In genomic region chr2:20350105-20350712, GRCh38 we compare ENCODE assay signal across 1 cellular context.
TF ChIP-seq lines count a peak whose summit lies in the region.

No MANE protein-coding gene starts in this region.

TF ChIP-seq in K562, 482 proteins besides CTCF, POLR2A, EP300 and RAD21 (continued from another document and continues in another):
- TF ChIP-seq, protein P1, sequence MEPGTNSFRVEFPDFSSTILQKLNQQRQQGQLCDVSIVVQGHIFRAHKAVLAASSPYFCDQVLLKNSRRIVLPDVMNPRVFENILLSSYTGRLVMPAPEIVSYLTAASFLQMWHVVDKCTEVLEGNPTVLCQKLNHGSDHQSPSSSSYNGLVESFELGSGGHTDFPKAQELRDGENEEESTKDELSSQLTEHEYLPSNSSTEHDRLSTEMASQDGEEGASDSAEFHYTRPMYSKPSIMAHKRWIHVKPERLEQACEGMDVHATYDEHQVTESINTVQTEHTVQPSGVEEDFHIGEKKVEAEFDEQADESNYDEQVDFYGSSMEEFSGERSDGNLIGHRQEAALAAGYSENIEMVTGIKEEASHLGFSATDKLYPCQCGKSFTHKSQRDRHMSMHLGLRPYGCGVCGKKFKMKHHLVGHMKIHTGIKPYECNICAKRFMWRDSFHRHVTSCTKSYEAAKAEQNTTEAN (CRISPR knock-in tag; IDR thresholded peaks at IDR 0.05), result 0 out of 2 replicates have a peak, but pooled peaks have one; percentile 65
- TF ChIP-seq ELF4 (CRISPR knock-in tag; IDR thresholded peaks at IDR 0.05), result no peak
- TF ChIP-seq YY1 (IDR thresholded peaks at IDR 0.05; ENCODE audit: borderline replicate concordance in 1 of 3, control insufficient read depth in 1 of 3, extremely low read depth in 1 of 3, insufficient read depth in 3 of 3, insufficient read length in 1 of 3, insufficient replicate concordance in 2 of 3, low read depth in 1 of 3, low read length in 2 of 3), result peak in 2 of 3 experiments; percentile 45 to 55
- 0 out of 2 replicates have a peak, but pooled peaks have one; percentile 16 for TF ChIP-seq ZNF121 (CRISPR knock-in tag; conservative IDR thresholded peaks at IDR 0.05)
- peak; percentile 62 for TF ChIP-seq CCNT2 (IDR thresholded peaks at IDR 0.05; ENCODE audit: borderline replicate concordance, extremely low read depth, insufficient read length, low read depth, low read length)
- TF ChIP-seq, protein P2, sequence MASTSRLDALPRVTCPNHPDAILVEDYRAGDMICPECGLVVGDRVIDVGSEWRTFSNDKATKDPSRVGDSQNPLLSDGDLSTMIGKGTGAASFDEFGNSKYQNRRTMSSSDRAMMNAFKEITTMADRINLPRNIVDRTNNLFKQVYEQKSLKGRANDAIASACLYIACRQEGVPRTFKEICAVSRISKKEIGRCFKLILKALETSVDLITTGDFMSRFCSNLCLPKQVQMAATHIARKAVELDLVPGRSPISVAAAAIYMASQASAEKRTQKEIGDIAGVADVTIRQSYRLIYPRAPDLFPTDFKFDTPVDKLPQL (IDR thresholded peaks at IDR 0.05; ENCODE audit: extremely low read depth, insufficient read length), result no peak
- peak; percentile 28; the same call in 1 of the 2 replicates for TF ChIP-seq CBX1 (IDR thresholded peaks at IDR 0.05; ENCODE audit: low read depth)
- TF ChIP-seq ARID4B (CRISPR knock-in tag; IDR thresholded peaks at IDR 0.05), result 0 out of 2 replicates have a peak, but pooled peaks have one; percentile 71
- peak; percentile 69 for TF ChIP-seq CHD1 (IDR thresholded peaks at IDR 0.05; ENCODE audit: low read length)
- TF ChIP-seq ATF1 (CRISPR knock-in tag; IDR thresholded peaks at IDR 0.05), result no peak
- 0 out of 2 replicates have a peak, but pooled peaks have one; percentile 8 for TF ChIP-seq ATF1 (tag; IDR thresholded peaks at IDR 0.05)
- TF ChIP-seq ZNF197 (CRISPR knock-in tag; IDR thresholded peaks at IDR 0.05; ENCODE audit: low read depth), result no peak
- 0 out of 2 replicates have a peak, but pooled peaks have one; percentile 7 for TF ChIP-seq SPI1 (IDR thresholded peaks at IDR 0.05; ENCODE audit: borderline replicate concordance, low read depth, low read length)
- no peak for TF ChIP-seq ZNF778 (CRISPR knock-in tag; IDR thresholded peaks at IDR 0.05)
- no peak for TF ChIP-seq SMAD2 (IDR thresholded peaks at IDR 0.05; ENCODE audit: low read depth, low read length)
- peak in 1 of 3 experiments; percentile 46; a peak in 1 of 6 replicates for TF ChIP-seq ZBTB11 (CRISPR knock-in tag; IDR thresholded peaks at IDR 0.05)
- TF ChIP-seq E2F3 (CRISPR knock-in tag; IDR thresholded peaks at IDR 0.05), result peak; percentile 75; the same call in 1 of the 2 replicates
- no peak for TF ChIP-seq CREB1 (IDR thresholded peaks at IDR 0.05)
- peak; percentile 15; the same call in 1 of the 2 replicates for TF ChIP-seq CREB1 (CRISPR knock-in tag; IDR thresholded peaks at IDR 0.05)
- peak; percentile 80 for TF ChIP-seq PCBP1 (IDR thresholded peaks at IDR 0.05; ENCODE audit: low read depth, low read length, poor library complexity, severe bottlenecking)
- no peak for TF ChIP-seq NFE2 (IDR thresholded peaks at IDR 0.05; ENCODE audit: low read depth)
- TF ChIP-seq, protein P3, sequence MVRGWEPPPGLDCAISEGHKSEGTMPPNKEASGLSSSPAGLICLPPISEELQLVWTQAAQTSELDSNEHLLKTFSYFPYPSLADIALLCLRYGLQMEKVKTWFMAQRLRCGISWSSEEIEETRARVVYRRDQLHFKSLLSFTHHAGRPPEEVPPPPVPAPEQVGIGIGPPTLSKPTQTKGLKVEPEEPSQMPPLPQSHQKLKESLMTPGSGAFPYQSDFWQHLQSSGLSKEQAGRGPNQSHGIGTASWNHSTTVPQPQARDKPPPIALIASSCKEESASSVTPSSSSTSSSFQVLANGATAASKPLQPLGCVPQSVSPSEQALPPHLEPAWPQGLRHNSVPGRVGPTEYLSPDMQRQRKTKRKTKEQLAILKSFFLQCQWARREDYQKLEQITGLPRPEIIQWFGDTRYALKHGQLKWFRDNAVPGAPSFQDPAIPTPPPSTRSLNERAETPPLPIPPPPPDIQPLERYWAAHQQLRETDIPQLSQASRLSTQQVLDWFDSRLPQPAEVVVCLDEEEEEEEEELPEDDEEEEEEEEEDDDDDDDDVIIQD (CRISPR knock-in tag; IDR thresholded peaks at IDR 0.05), result no peak
- 0 out of 4 replicates have a peak, but pooled peaks of 1 of the 2 experiments have one; percentile 9 for TF ChIP-seq CSDE1 (IDR thresholded peaks at IDR 0.05)
- TF ChIP-seq MYBL2 (IDR thresholded peaks at IDR 0.05; ENCODE audit: low read depth), result 0 out of 2 replicates have a peak, but pooled peaks have one; percentile 25
- TF ChIP-seq MYBL2 (CRISPR knock-in tag; IDR thresholded peaks at IDR 0.05; ENCODE audit: borderline replicate concordance), result no peak
- TF ChIP-seq BCOR (IDR thresholded peaks at IDR 0.05), result no peak
- no peak for TF ChIP-seq JUND (IDR thresholded peaks at IDR 0.05; ENCODE audit: borderline replicate concordance, low read depth, low read length)
- no peak for TF ChIP-seq JUND (tag; IDR thresholded peaks at IDR 0.05; ENCODE audit: borderline replicate concordance, low read depth, low read length)
- 0 out of 2 replicates have a peak, but pooled peaks have one; percentile 31 for TF ChIP-seq ETS1 (conservative IDR thresholded peaks at IDR 0.05; ENCODE audit: control insufficient read depth, low read depth, low read length)
- TF ChIP-seq, protein P4, sequence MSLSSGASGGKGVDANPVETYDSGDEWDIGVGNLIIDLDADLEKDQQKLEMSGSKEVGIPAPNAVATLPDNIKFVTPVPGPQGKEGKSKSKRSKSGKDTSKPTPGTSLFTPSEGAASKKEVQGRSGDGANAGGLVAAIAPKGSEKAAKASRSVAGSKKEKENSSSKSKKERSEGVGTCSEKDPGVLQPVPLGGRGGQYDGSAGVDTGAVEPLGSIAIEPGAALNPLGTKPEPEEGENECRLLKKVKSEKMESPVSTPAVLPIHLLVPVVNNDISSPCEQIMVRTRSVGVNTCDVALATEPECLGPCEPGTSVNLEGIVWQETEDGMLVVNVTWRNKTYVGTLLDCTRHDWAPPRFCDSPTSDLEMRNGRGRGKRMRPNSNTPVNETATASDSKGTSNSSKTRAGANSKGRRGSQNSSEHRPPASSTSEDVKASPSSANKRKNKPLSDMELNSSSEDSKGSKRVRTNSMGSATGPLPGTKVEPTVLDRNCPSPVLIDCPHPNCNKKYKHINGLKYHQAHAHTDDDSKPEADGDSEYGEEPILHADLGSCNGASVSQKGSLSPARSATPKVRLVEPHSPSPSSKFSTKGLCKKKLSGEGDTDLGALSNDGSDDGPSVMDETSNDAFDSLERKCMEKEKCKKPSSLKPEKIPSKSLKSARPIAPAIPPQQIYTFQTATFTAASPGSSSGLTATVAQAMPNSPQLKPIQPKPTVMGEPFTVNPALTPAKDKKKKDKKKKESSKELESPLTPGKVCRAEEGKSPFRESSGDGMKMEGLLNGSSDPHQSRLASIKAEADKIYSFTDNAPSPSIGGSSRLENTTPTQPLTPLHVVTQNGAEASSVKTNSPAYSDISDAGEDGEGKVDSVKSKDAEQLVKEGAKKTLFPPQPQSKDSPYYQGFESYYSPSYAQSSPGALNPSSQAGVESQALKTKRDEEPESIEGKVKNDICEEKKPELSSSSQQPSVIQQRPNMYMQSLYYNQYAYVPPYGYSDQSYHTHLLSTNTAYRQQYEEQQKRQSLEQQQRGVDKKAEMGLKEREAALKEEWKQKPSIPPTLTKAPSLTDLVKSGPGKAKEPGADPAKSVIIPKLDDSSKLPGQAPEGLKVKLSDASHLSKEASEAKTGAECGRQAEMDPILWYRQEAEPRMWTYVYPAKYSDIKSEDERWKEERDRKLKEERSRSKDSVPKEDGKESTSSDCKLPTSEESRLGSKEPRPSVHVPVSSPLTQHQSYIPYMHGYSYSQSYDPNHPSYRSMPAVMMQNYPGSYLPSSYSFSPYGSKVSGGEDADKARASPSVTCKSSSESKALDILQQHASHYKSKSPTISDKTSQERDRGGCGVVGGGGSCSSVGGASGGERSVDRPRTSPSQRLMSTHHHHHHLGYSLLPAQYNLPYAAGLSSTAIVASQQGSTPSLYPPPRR (CRISPR knock-in tag; IDR thresholded peaks at IDR 0.05; ENCODE audit: borderline replicate concordance), result 0 out of 2 replicates have a peak, but pooled peaks have one; percentile 7
- TF ChIP-seq, protein P5, sequence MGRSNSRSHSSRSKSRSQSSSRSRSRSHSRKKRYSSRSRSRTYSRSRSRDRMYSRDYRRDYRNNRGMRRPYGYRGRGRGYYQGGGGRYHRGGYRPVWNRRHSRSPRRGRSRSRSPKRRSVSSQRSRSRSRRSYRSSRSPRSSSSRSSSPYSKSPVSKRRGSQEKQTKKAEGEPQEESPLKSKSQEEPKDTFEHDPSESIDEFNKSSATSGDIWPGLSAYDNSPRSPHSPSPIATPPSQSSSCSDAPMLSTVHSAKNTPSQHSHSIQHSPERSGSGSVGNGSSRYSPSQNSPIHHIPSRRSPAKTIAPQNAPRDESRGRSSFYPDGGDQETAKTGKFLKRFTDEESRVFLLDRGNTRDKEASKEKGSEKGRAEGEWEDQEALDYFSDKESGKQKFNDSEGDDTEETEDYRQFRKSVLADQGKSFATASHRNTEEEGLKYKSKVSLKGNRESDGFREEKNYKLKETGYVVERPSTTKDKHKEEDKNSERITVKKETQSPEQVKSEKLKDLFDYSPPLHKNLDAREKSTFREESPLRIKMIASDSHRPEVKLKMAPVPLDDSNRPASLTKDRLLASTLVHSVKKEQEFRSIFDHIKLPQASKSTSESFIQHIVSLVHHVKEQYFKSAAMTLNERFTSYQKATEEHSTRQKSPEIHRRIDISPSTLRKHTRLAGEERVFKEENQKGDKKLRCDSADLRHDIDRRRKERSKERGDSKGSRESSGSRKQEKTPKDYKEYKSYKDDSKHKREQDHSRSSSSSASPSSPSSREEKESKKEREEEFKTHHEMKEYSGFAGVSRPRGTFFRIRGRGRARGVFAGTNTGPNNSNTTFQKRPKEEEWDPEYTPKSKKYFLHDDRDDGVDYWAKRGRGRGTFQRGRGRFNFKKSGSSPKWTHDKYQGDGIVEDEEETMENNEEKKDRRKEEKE (IDR thresholded peaks at IDR 0.05; ENCODE audit: borderline replicate concordance in 1 of 2, control insufficient read depth in 1 of 2, low read depth in 2 of 2, low read length in 1 of 2), result 0 out of 4 replicates have a peak, but pooled peaks of 1 of the 2 experiments have one; percentile 25
- TF ChIP-seq SAP30 (IDR thresholded peaks at IDR 0.05; ENCODE audit: borderline replicate concordance, insufficient read depth, low read depth, low read length, poor library complexity, severe bottlenecking), result peak; percentile 44
- peak; percentile 38; the same call in 1 of the 2 replicates for TF ChIP-seq MAX (CRISPR knock-in tag; IDR thresholded peaks at IDR 0.05)
- TF ChIP-seq ZFX (CRISPR knock-in tag; IDR thresholded peaks at IDR 0.05), result peak; percentile 78
- peak; percentile 58; the same call in 1 of the 2 replicates for TF ChIP-seq NFRKB (IDR thresholded peaks at IDR 0.05; ENCODE audit: low read depth)
